1 cellular context compared by ENCODE assay signal in genomic region chr16:69083306-69083941, GRCh38.
A peak's percentile ranks its signal among the peaks of the same experiment; 100 is the strongest.
TF ChIP-seq lines count a peak whose summit lies in the region.

No MANE protein-coding gene starts in this region.

TF ChIP-seq in HepG2, 621 proteins besides CTCF, POLR2A, EP300 and RAD21:
- TF ChIP-seq ZNF331 (CRISPR knock-in tag; IDR thresholded peaks at IDR 0.05) (0 out of 2 replicates have a peak, but pooled peaks have one; percentile 28), ZNF652 (CRISPR knock-in tag; IDR thresholded peaks at IDR 0.05; ENCODE audit: borderline replicate concordance, low read depth) (no peak), NRL (CRISPR knock-in tag; IDR thresholded peaks at IDR 0.05; ENCODE audit: borderline replicate concordance) (0 out of 2 replicates have a peak, but pooled peaks have one; percentile 20), SMC3 (IDR thresholded peaks at IDR 0.05; ENCODE audit: low read length) (peak; percentile 31; the same call in 1 of the 2 replicates), KDM2A (CRISPR knock-in tag; IDR thresholded peaks at IDR 0.05; ENCODE audit: borderline replicate concordance, low read depth) (0 out of 2 replicates have a peak, but pooled peaks have one; percentile 22), SALL1 (CRISPR knock-in tag; IDR thresholded peaks at IDR 0.05) (0 out of 2 replicates have a peak, but pooled peaks have one; percentile 24), ZNF740 (CRISPR knock-in tag; IDR thresholded peaks at IDR 0.05) (no peak), MATR3 (CRISPR knock-in tag; IDR thresholded peaks at IDR 0.05) (no peak), DNMT1 (CRISPR knock-in tag; IDR thresholded peaks at IDR 0.05) (0 out of 2 replicates have a peak, but pooled peaks have one; percentile 21), STAG1 (CRISPR knock-in tag; IDR thresholded peaks at IDR 0.05) (peak; percentile 65), GPBP1L1 (CRISPR knock-in tag; IDR thresholded peaks at IDR 0.05) (no peak), AFF4 (CRISPR knock-in tag; IDR thresholded peaks at IDR 0.05) (no peak), DDIT3 (CRISPR knock-in tag; IDR thresholded peaks at IDR 0.05) (no peak)
